ENCODE assay signal across 29 cellular contexts in the genomic region with DNA sequence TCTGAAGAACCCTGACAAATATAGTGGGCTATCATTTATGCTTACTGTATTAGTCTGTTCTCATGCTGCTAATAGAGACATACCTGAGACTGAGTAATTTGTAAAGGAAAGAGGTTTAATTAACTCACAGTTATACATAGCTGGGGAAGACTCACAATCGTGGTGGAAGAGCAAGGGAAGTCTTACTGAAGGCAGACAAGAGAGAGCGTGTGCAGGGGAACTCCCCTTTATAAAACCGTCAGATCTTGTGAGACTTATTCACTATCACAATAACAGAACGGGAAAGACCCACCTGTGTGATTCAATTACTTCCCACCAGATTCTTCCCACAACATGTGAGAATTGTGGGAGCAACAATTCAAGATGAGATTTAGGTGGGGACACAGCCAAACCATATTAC.
"Had no signal": no experiment of that assay in that cellular context is flagged by ENCODE, and none has a peak within 500 bp of the region (broad histone marks: within the 10 kb centered on the region; RNA-seq: fewer than 3 reads in every experiment).

No MANE protein-coding gene starts in this region.

- DNase-seq: activated B cell treated with CpG ODN at 0.5 μM for 24 hours; activated CD4-positive, alpha-beta memory T cell treated with anti-CD3 and anti-CD28 coated beads, Interleukin-2, amount 10 ng/mL, durations not matched to agents 7 days and 5 days; activated CD4-positive, alpha-beta T cell treated with anti-CD3 and anti-CD28 coated beads for 1 hour; activated CD4-positive, alpha-beta T cell treated with anti-CD3 and anti-CD28 coated beads, Interleukin-2, amount 10 ng/mL, durations not matched to agents 7 days and 5 days; activated CD8-positive, alpha-beta memory T cell treated with anti-CD3 and anti-CD28 coated beads, Interleukin-2, amount 50 U/mL, for 48 hours; activated gamma-delta T cell treated with Interleukin-2 at 50 U/mL for 16 hours; activated naive CD8-positive, alpha-beta T cell treated with anti-CD3 and anti-CD28 coated beads, Interleukin-2, amount 10 ng/mL, durations not matched to agents 7 days and 5 days; activated T-cell treated with anti-CD3 and anti-CD28 coated beads, Interleukin-2, amount 50 U/mL, for 24 hours; aorta; caudate nucleus; MM.1S; NCI-H1105; NCI-H1436; NCI-H1694 treated with DMSO at 0.1 percent for 48 hours; NCI-H2029 treated with DMSO at 0.1 percent for 48 hours; NCI-H345; NCI-H510A; NCI-H69; NK-92 treated with Interleukin-12 subunit alpha and Interleukin-12 subunit beta, amount 100 ng/mL, for 24 hours; OCI-M1; RPMI8226; T-cell; T-helper 2 cell; T1000 had no signal

- H3K27ac ChIP-seq: breast epithelium, SK-N-MC had no signal

- H3K27ac Mint-ChIP-seq: activated B cell treated with CpG ODN at 0.5 μM for 24 hours; activated CD4-positive, alpha-beta memory T cell treated with anti-CD3 and anti-CD28 coated beads, Interleukin-2, amount 10 ng/mL, durations not matched to agents 7 days and 5 days; activated CD4-positive, alpha-beta T cell treated with anti-CD3 and anti-CD28 coated beads, Interleukin-2, amount 10 ng/mL, durations not matched to agents 7 days and 5 days; activated naive CD8-positive, alpha-beta T cell treated with anti-CD3 and anti-CD28 coated beads, Interleukin-2, amount 10 ng/mL, durations not matched to agents 7 days and 5 days; activated T-cell treated with anti-CD3 and anti-CD28 coated beads, Interleukin-2, amount 50 U/mL, for 24 hours; activated T-helper 2 cell treated with anti-CD3 and anti-CD28 coated beads, Interferon-gamma antibody, Interleukin-2, Interleukin-4, amounts not matched to agents 10 μg/mL and 5 μg/mL and 100 μg/mL, durations not matched to agents 14 hours and 24 hours and 36 hours had no signal

- H3K27me3 ChIP-seq: breast epithelium had no signal

- H3K36me3 Mint-ChIP-seq: activated naive CD8-positive, alpha-beta T cell treated with anti-CD3 and anti-CD28 coated beads, Interleukin-2, amount 10 ng/mL, durations not matched to agents 7 days and 5 days; T-cell had no signal

- H3K4me3 ChIP-seq: breast epithelium, SK-N-MC had no signal

- H3K4me1 Mint-ChIP-seq: activated B cell treated with CpG ODN at 0.5 μM for 24 hours had no signal

- H3K9me3 Mint-ChIP-seq: activated B cell treated with CpG ODN at 0.5 μM for 24 hours; activated CD4-positive, alpha-beta T cell treated with anti-CD3 and anti-CD28 coated beads, Interleukin-2, amount 10 ng/mL, durations not matched to agents 7 days and 5 days; activated naive CD8-positive, alpha-beta T cell treated with anti-CD3 and anti-CD28 coated beads, Interleukin-2, amount 10 ng/mL, durations not matched to agents 7 days and 5 days; activated T-helper 2 cell treated with anti-CD3 and anti-CD28 coated beads, Interferon-gamma antibody, Interleukin-2, Interleukin-4, amounts not matched to agents 10 μg/mL and 5 μg/mL and 100 μg/mL, durations not matched to agents 14 hours and 24 hours and 36 hours had no signal

- H3K9me3 ChIP-seq: breast epithelium had no signal

- ATAC-seq: Panc1, Right ventricle myocardium inferior had no signal

- H3K4me3 Mint-ChIP-seq: activated B cell treated with CpG ODN at 0.5 μM for 24 hours; activated CD4-positive, alpha-beta memory T cell treated with anti-CD3 and anti-CD28 coated beads, Interleukin-2, amount 10 ng/mL, durations not matched to agents 7 days and 5 days; activated CD4-positive, alpha-beta T cell treated with anti-CD3 and anti-CD28 coated beads, Interleukin-2, amount 10 ng/mL, durations not matched to agents 7 days and 5 days; activated naive CD8-positive, alpha-beta T cell treated with anti-CD3 and anti-CD28 coated beads, Interleukin-2, amount 10 ng/mL, durations not matched to agents 7 days and 5 days; activated T-cell treated with anti-CD3 and anti-CD28 coated beads, Interleukin-2, amount 50 U/mL, for 24 hours had no signal

- H3K27me3 Mint-ChIP-seq: activated B cell treated with CpG ODN at 0.5 μM for 24 hours; activated CD4-positive, alpha-beta memory T cell treated with anti-CD3 and anti-CD28 coated beads, Interleukin-2, amount 10 ng/mL, durations not matched to agents 7 days and 5 days; activated CD4-positive, alpha-beta T cell treated with anti-CD3 and anti-CD28 coated beads, Interleukin-2, amount 10 ng/mL, durations not matched to agents 7 days and 5 days; activated T-cell treated with anti-CD3 and anti-CD28 coated beads, Interleukin-2, amount 50 U/mL, for 24 hours; T-cell had no signal

- H3K4me1 ChIP-seq: breast epithelium had no signal

- H3K36me3 ChIP-seq: breast epithelium had no signal
